Comparison of ENCODE assay signal across 17 cellular contexts in the genomic region with DNA sequence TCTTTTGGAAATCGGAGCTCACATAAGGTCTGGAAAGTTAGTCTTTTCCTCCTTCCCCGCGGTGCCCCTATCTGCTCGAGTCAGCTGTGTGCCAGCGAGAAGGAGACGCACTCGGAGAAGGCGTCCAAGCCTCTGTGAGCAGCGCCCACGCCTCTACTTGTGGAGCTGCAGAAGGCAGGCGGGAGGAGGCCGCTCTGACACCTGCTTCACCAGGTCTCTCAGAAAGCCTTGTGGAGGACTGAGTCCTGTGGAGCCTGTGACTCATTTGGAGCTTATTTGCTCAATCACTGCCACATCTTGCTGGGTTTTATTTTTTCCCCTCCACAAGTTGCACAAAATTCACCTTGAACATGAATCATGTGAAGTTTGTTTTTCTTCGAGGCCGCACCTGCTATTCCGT.
DNase-seq lines count a peak whose midpoint lies in the region; ATAC-seq and TF ChIP-seq lines count a peak whose summit lies in the region.
"Had no signal": no experiment of that assay in that cellular context is flagged by ENCODE, and none has a peak within 500 bp of the region (broad histone marks: within the 10 kb centered on the region; RNA-seq: fewer than 3 reads in every experiment).

No MANE protein-coding gene starts in this region.

- H3K9me3 Mint-ChIP-seq in MCF 10A (ENCODE audit: unreplicated experiment): no peaks in the 10 kb centered on the region
- H3K9me3 Mint-ChIP-seq in natural killer cell treated with Interleukin-12 subunit alpha and Interleukin-12 subunit beta and Interleukin-15 and Interleukin-18, amount 100 ng/mL, for 72 hours: no peaks in the 10 kb centered on the region

- H3K9me3 ChIP-seq in breast epithelium: no peaks in the 10 kb centered on the region
- no peaks in the 10 kb centered on the region for H3K9me3 ChIP-seq in hepatocyte (ENCODE audit: low read depth)
- H3K9me3 ChIP-seq: BLaER1 treated with 17β-estradiol and CSF1 and Interleukin-3, amounts not matched to agents 10 nM and 100 nM; HAP-1 had no signal

- no peak overlapping the region for H3K4me3 ChIP-seq in breast epithelium
- no peak overlapping the region for H3K4me3 ChIP-seq in hepatocyte
- H3K4me3 ChIP-seq: BLaER1 treated with 17β-estradiol and CSF1 and Interleukin-3, amounts not matched to agents 10 nM and 100 nM; HAP-1 had no signal

- no peaks in the 10 kb centered on the region for H3K4me1 Mint-ChIP-seq in MCF 10A (ENCODE audit: insufficient read depth, unreplicated experiment)
- no peaks in the 10 kb centered on the region for H3K4me1 Mint-ChIP-seq in natural killer cell treated with Interleukin-12 subunit alpha and Interleukin-12 subunit beta and Interleukin-15 and Interleukin-18, amount 100 ng/mL, for 72 hours (ENCODE audit: low read depth in 2 of 2)
- H3K4me1 Mint-ChIP-seq: CD4-positive, CD25-positive, alpha-beta regulatory T cell had no signal

- H3K36me3 ChIP-seq in breast epithelium (no peaks in the 10 kb centered on the region), hepatocyte (replicated peaks; ENCODE audit: insufficient read depth, low read depth) (no peaks in the 10 kb centered on the region)
- H3K36me3 ChIP-seq: BLaER1 treated with 17β-estradiol and CSF1 and Interleukin-3, amounts not matched to agents 10 nM and 100 nM; HAP-1 had no signal

- intact Hi-C loops in MCF 10A (cut with micrococcal nuclease) (no loop called here), breast epithelium (cut with DNase I; ENCODE audit: low total_unique reads) (loop anchor here (2.0 kb wide), 1 partner anchor 33 kb away; no protein-coding TSS in a partner anchor)

- H3K27ac Mint-ChIP-seq in MCF 10A (ENCODE audit: low read depth, unreplicated experiment): no peak overlapping the region
- no peak overlapping the region for H3K27ac Mint-ChIP-seq in natural killer cell treated with Interleukin-12 subunit alpha and Interleukin-12 subunit beta and Interleukin-15 and Interleukin-18, amount 100 ng/mL, for 72 hours
- H3K27ac Mint-ChIP-seq: CD4-positive, CD25-positive, alpha-beta regulatory T cell had no signal

- H2AFZ ChIP-seq in hepatocyte: no peak overlapping the region

- peaks cover 14% of the 10 kb centered on the region for H3K27me3 Mint-ChIP-seq in MCF 10A (ENCODE audit: insufficient read depth, unreplicated experiment)
- H3K27me3 Mint-ChIP-seq in natural killer cell treated with Interleukin-12 subunit alpha and Interleukin-12 subunit beta and Interleukin-15 and Interleukin-18, amount 100 ng/mL, for 72 hours: no peaks in the 10 kb centered on the region
- H3K27me3 Mint-ChIP-seq: CD4-positive, CD25-positive, alpha-beta regulatory T cell had no signal

- H3K36me3 Mint-ChIP-seq in MCF 10A (ENCODE audit: insufficient read depth, unreplicated experiment): no peaks in the 10 kb centered on the region
- H3K36me3 Mint-ChIP-seq in natural killer cell treated with Interleukin-12 subunit alpha and Interleukin-12 subunit beta and Interleukin-15 and Interleukin-18, amount 100 ng/mL, for 72 hours: no peaks in the 10 kb centered on the region
- H3K36me3 Mint-ChIP-seq: CD4-positive, CD25-positive, alpha-beta regulatory T cell had no signal

- POLR2A ChIA-PET in MCF 10A (lab: Yijun Ruan, JAX) (interaction anchor here (0.6 to 1.7 kb wide), 9 partner anchors 9 to 118 kb away, joined by 3 to 10 read pairs (median 3); no protein-coding TSS in a partner anchor), RWPE1 (lab: Yijun Ruan, JAX; ENCODE audit: low non-redundant PET) (no interaction called here)

- H3K27me3 ChIP-seq in breast epithelium (no peaks in the 10 kb centered on the region), hepatocyte (no peaks in the 10 kb centered on the region)
- H3K27me3 ChIP-seq: BLaER1 treated with 17β-estradiol and CSF1 and Interleukin-3, amounts not matched to agents 10 nM and 100 nM had no signal

- peak; percentile 80 for DNase-seq in MCF 10A (ENCODE audit: unreplicated experiment)
- DNase-seq in breast epithelium (ENCODE audit: low spot score in 2 of 2): no peak
- DNase-seq in RWPE1 (ENCODE audit: low spot score): peak; percentile 20
- peak; percentile 29 for DNase-seq in hepatocyte (ENCODE audit: low spot score)
- DNase-seq in renal cortical epithelial cell (ENCODE audit: low read depth): peak; percentile 8
- no peak for DNase-seq in NCI-H187 (lab: John Stamatoyannopoulos, UW)
- DNase-seq in natural killer cell treated with Interleukin-12 subunit alpha and Interleukin-12 subunit beta and Interleukin-15 and Interleukin-18, amount 100 ng/mL, for 72 hours (ENCODE audit: low spot score): no peak
- DNase-seq: 8988T; ACHN; Calu3; CD4-positive, CD25-positive, alpha-beta regulatory T cell; DMS 273 treated with DMSO at 0.1 percent for 48 hours; DMS79; EL had no signal

- CTCF ChIA-PET in MCF 10A (lab: Yijun Ruan, JAX) (interaction anchor here (0.6 to 1.0 kb wide), 2 partner anchors 14 to 114 kb away, joined by 3 to 4 read pairs; no protein-coding TSS in a partner anchor), RWPE1 (lab: Yijun Ruan, JAX) (no interaction called here)

- no TSS peak for BruUV-seq in MCF 10A (replicated peaks; lab: Mats Ljungman, UMichigan)

- H3K4me2 ChIP-seq in hepatocyte: peak overlapping the region; percentile 23
- H3K4me2 ChIP-seq: BLaER1 treated with 17β-estradiol and CSF1 and Interleukin-3, amounts not matched to agents 10 nM and 100 nM had no signal

- H4K20me1 ChIP-seq in hepatocyte (ENCODE audit: insufficient read depth, poor library complexity, severe bottlenecking): no peaks in the 10 kb centered on the region
- H4K20me1 ChIP-seq: BLaER1 treated with 17β-estradiol and CSF1 and Interleukin-3, amounts not matched to agents 10 nM and 100 nM had no signal

- no peak for TF ChIP-seq CTCF in MCF 10A (IDR thresholded peaks at IDR 0.05; ENCODE audit: unreplicated experiment)
- TF ChIP-seq CTCF in breast epithelium (IDR thresholded peaks at IDR 0.05): no peak
- TF ChIP-seq CTCF in RWPE1 (conservative IDR thresholded peaks at IDR 0.05; ENCODE audit: low read depth): no peak
- TF ChIP-seq CTCF in hepatocyte (IDR thresholded peaks at IDR 0.05; ENCODE audit: poor library complexity): no peak

- H3K9me2 ChIP-seq in hepatocyte (replicated peaks; ENCODE audit: insufficient read depth): no peaks in the 10 kb centered on the region

- H3K4me1 ChIP-seq in breast epithelium (no peaks in the 10 kb centered on the region), hepatocyte (ENCODE audit: insufficient read depth) (no peaks in the 10 kb centered on the region)
- H3K4me1 ChIP-seq: HAP-1 had no signal

- H3K79me2 ChIP-seq in hepatocyte: no peaks in the 10 kb centered on the region

- no peak overlapping the region for H3K4me3 Mint-ChIP-seq in MCF 10A (ENCODE audit: unreplicated experiment)
- H3K4me3 Mint-ChIP-seq in natural killer cell treated with Interleukin-12 subunit alpha and Interleukin-12 subunit beta and Interleukin-15 and Interleukin-18, amount 100 ng/mL, for 72 hours: no peak overlapping the region
- H3K4me3 Mint-ChIP-seq: CD4-positive, CD25-positive, alpha-beta regulatory T cell had no signal

- H3K27ac ChIP-seq in breast epithelium: no peak overlapping the region
- no peak overlapping the region for H3K27ac ChIP-seq in RWPE1
- H3K27ac ChIP-seq in hepatocyte: no peak overlapping the region
- H3K27ac ChIP-seq: BLaER1 treated with 17β-estradiol and CSF1 and Interleukin-3, amounts not matched to agents 10 nM and 100 nM had no signal

- 78% methylated on average over 15 of the region's 15 CpGs for WGBS in hepatocyte (ENCODE audit: low lambda C conversion rate, missing lambda C conversion rate)

- no peak for TF ChIP-seq POLR2A in breast epithelium (IDR thresholded peaks at IDR 0.05)

- ATAC-seq in GM18858 (IDR thresholded peaks at IDR 0.05; ENCODE audit: unreplicated experiment): no peak
- no peak for ATAC-seq in natural killer cell treated with Interleukin-12 subunit alpha and Interleukin-12 subunit beta and Interleukin-15 and Interleukin-18, amount 100 ng/mL, for 72 hours

Comparison
In these comparisons a context has a peak if more than half of its experiments do, and no peak if none do; other contexts are left out.
1. DNase-seq: peak in MCF 10A (single experiment), RWPE1 (single experiment), hepatocyte (single experiment) and renal cortical epithelial cell (single experiment); none in breast epithelium (0 of 2), NCI-H187 (0 of 2) and natural killer cell treated with Interleukin-12 subunit alpha and Interleukin-12 subunit beta and Interleukin-15 and Interleukin-18, amount 100 ng/mL, for 72 hours (single experiment).